ENCODE assay signal across 22 cellular contexts in genomic region chr1:25611843-25612242, GRCh38. TPM values are rescaled to one million over a fixed set of nuclear protein-coding genes. Genes with fewer than 3 reads are reported as not detected.
A peak's percentile ranks its signal among the peaks of the same experiment; 100 is the strongest.
DNase-seq lines count a peak whose midpoint lies in the region; ATAC-seq and TF ChIP-seq lines count a peak whose summit lies in the region.
"Had no signal": no experiment of that assay in that cellular context is flagged by ENCODE, and none has a peak within 500 bp of the region (broad histone marks: within the 10 kb centered on the region; RNA-seq: fewer than 3 reads in every experiment).

No MANE protein-coding gene starts in this region.

- H3K4me2 ChIP-seq in SK-N-SH (no peak overlapping the region), PC-3 (ENCODE audit: low read length) (no peak overlapping the region)
- H3K4me2 ChIP-seq: A549, BLaER1 had no signal

- H3K4me1 ChIP-seq in SK-N-SH (ENCODE audit: control insufficient read depth in 1 of 2, insufficient read depth in 2 of 2, low read depth in 1 of 2, low read length in 1 of 2) (peaks cover 0 to 21% of the 10 kb centered on the region in 2 experiments; a peak in 1 of 4 replicates), A673 (ENCODE audit: insufficient read depth, low read length, poor library complexity, severe bottlenecking) (peaks cover 4% of the 10 kb centered on the region), PC-3 (ENCODE audit: insufficient read depth, low read length) (peaks cover 20% of the 10 kb centered on the region)

- CTCF ChIA-PET in SK-N-SH (lab: Yijun Ruan, JAX) (interaction anchor here (0.7 to 8.1 kb wide), 9 partner anchors 14 to 200 kb away, joined by 3 to 76 read pairs (median 3); no protein-coding TSS in a partner anchor), A673 (lab: Charles Lee) (no interaction called here), PC-3 (lab: Charles Lee) (no interaction called here)

- POLR2A ChIA-PET in SK-N-SH (lab: Yijun Ruan, JAX), result interaction anchor here (1.6 kb wide), 1 partner anchor 198 kb away, joined by 4 read pairs; no protein-coding TSS in a partner anchor
- POLR2A ChIA-PET in A673 (lab: Charles Lee; ENCODE audit: low non-redundant PET), result no interaction called here
- POLR2A ChIA-PET in PC-3 (lab: Charles Lee; ENCODE audit: unreplicated experiment), result no interaction called here

- no peak overlapping the region for H3K4me3 Mint-ChIP-seq in T-helper 17 cell
- H3K4me3 Mint-ChIP-seq: CD4-positive, alpha-beta memory T cell; HFFc6 had no signal

- no TSS peak for BruUV-seq in A673 (replicated peaks; lab: Mats Ljungman, UMichigan)
- no TSS peak for BruUV-seq in PC-3 (replicated peaks; lab: Mats Ljungman, UMichigan)

- H3K4me1 Mint-ChIP-seq in T-helper 17 cell, result peaks cover 26% of the 10 kb centered on the region

- H3K9me3 ChIP-seq in SK-N-SH, result no peaks in the 10 kb centered on the region
- no peaks in the 10 kb centered on the region for H3K9me3 ChIP-seq in T-helper 17 cell (ENCODE audit: control insufficient read depth, low read length, poor library complexity, severe bottlenecking)
- no peaks in the 10 kb centered on the region for H3K9me3 ChIP-seq in A673 (ENCODE audit: low read depth, low read length, poor library complexity, severe bottlenecking)
- H3K9me3 ChIP-seq in PC-3 (ENCODE audit: low read length), result no peaks in the 10 kb centered on the region
- H3K9me3 ChIP-seq: A549, BLaER1 had no signal

- DNase-seq in SK-N-SH (peak; percentile 3), T-helper 17 cell (no peak), islet precursor cell (peak; percentile 14), A673 (ENCODE audit: low spot score) (no peak), PC-3 (no peak), NCI-H1417 treated with DMSO at 0.1 percent for 48 hours (lab: John Stamatoyannopoulos, UW) (no peak)
- DNase-seq: Calu3; CD4-positive, alpha-beta memory T cell; DMS53; DND-41; EL; GM23248; HCEC 1CT; HFFc6 had no signal

- TF ChIP-seq RAD21 in SK-N-SH (IDR thresholded peaks at IDR 0.05; ENCODE audit: low read length), result no peak

- H3K36me3 Mint-ChIP-seq in T-helper 17 cell (ENCODE audit: low read depth), result no peaks in the 10 kb centered on the region
- H3K36me3 Mint-ChIP-seq: CD14-positive monocyte; CD4-positive, alpha-beta memory T cell had no signal

- H3F3A ChIP-seq in SK-N-SH (replicated peaks; ENCODE audit: insufficient read depth) (peaks cover 5% of the 10 kb centered on the region), PC-3 (ENCODE audit: low read length, unreplicated experiment) (no peaks in the 10 kb centered on the region)

- intact Hi-C loops in A673 (cut with micrococcal nuclease; ENCODE audit: unreplicated experiment) (no loop called here), PC-3 (cut with micrococcal nuclease) (loop anchor here (1.0 kb wide), 1 partner anchor 184 kb away; no protein-coding TSS in a partner anchor)

- H3K27me3 Mint-ChIP-seq in T-helper 17 cell, result peaks cover 13% of the 10 kb centered on the region

- ATAC-seq in SK-N-SH treated with all-trans-retinoic acid at 6 μM for 48 hours, result no peak
- no peak for ATAC-seq in T-helper 17 cell
- ATAC-seq in PC-3, result no peak
- ATAC-seq: A549, GM12878 had no signal

- H3K9me2 ChIP-seq in SK-N-SH, result no peaks in the 10 kb centered on the region
- H3K9me2 ChIP-seq in PC-3 (replicated peaks; ENCODE audit: low read length), result no peaks in the 10 kb centered on the region

- TF ChIP-seq EP300 in SK-N-SH (IDR thresholded peaks at IDR 0.05; ENCODE audit: borderline replicate concordance in 1 of 2, low read depth in 1 of 2, low read length in 1 of 2), result no peak

- H3K27ac Mint-ChIP-seq in T-helper 17 cell, result peak overlapping the region; percentile 16
- H3K27ac Mint-ChIP-seq: CD14-positive monocyte, HFFc6 had no signal

- 88% methylated on average over 1 of the region's 1 CpG for WGBS in SK-N-SH (ENCODE audit: low lambda C conversion rate)

- H2AFZ ChIP-seq in SK-N-SH (ENCODE audit: low read depth) (no peak overlapping the region), PC-3 (ENCODE audit: low read length) (no peak overlapping the region)
- H2AFZ ChIP-seq: GM23248 had no signal

- H3K79me2 ChIP-seq in SK-N-SH (ENCODE audit: insufficient read depth), result no peaks in the 10 kb centered on the region
- no peaks in the 10 kb centered on the region for H3K79me2 ChIP-seq in PC-3 (ENCODE audit: low read length)

- no peak overlapping the region for H3K27ac ChIP-seq in SK-N-SH (ENCODE audit: low read depth in 2 of 2, low read length in 1 of 2)
- H3K27ac ChIP-seq in A673 (ENCODE audit: low read depth, low read length, poor library complexity, severe bottlenecking), result no peak overlapping the region
- H3K27ac ChIP-seq in PC-3 (ENCODE audit: low read length), result no peak overlapping the region
- H3K27ac ChIP-seq: 22Rv1, A549, BLaER1, GM23248, HL-60 had no signal

- H3K36me3 ChIP-seq in SK-N-SH (replicated peaks in 1 of 2; ENCODE audit: control insufficient read depth in 1 of 2, insufficient read depth in 2 of 2, low read length in 1 of 2) (no peaks in the 10 kb centered on the region), A673 (ENCODE audit: insufficient read depth, low read length, poor library complexity, severe bottlenecking) (no peaks in the 10 kb centered on the region), PC-3 (ENCODE audit: low read depth, low read length) (no peaks in the 10 kb centered on the region)
- H3K36me3 ChIP-seq: BLaER1 had no signal

- no peak overlapping the region for H3K4me3 ChIP-seq in SK-N-SH (ENCODE audit: low read depth in 2 of 2, low read length in 1 of 2)
- no peak overlapping the region for H3K4me3 ChIP-seq in A673 (ENCODE audit: low read depth, low read length, poor library complexity, severe bottlenecking)
- no peak overlapping the region for H3K4me3 ChIP-seq in PC-3 (ENCODE audit: low read length)
- H3K4me3 ChIP-seq: A549, BLaER1, GM12878, GM23248 had no signal

- TF ChIP-seq CTCF in SK-N-SH (IDR thresholded peaks at IDR 0.05) (no peak), A673 (conservative IDR thresholded peaks at IDR 0.05; ENCODE audit: low read depth, low read length) (no peak), PC-3 (conservative IDR thresholded peaks at IDR 0.05; ENCODE audit: low read depth, low read length) (no peak)

- H4K20me1 ChIP-seq in SK-N-SH (ENCODE audit: insufficient read depth) (no peaks in the 10 kb centered on the region), PC-3 (ENCODE audit: low read length) (no peaks in the 10 kb centered on the region)
- H4K20me1 ChIP-seq: BLaER1 had no signal

- no peak overlapping the region for H3K9ac ChIP-seq in SK-N-SH
- no peak overlapping the region for H3K9ac ChIP-seq in PC-3 (ENCODE audit: low read length)
- H3K9ac ChIP-seq: BLaER1, GM23248 had no signal

- H3K27me3 ChIP-seq in SK-N-SH (ENCODE audit: insufficient read depth) (peaks cover 29% of the 10 kb centered on the region), A673 (replicated peaks; ENCODE audit: insufficient read depth, low read depth, low read length, poor library complexity) (peaks cover 40% of the 10 kb centered on the region), PC-3 (ENCODE audit: low read length) (peaks cover 3% of the 10 kb centered on the region; the same call in 1 of the 2 replicates)

TF ChIP-seq in SK-N-SH, 30 proteins besides CTCF, POLR2A, EP300 and RAD21 (continues in another document):
- no peak for TF ChIP-seq EZH2phosphoT487 (IDR thresholded peaks at IDR 0.05; ENCODE audit: borderline replicate concordance, low read depth)

TF ChIP-seq in SK-N-SH treated with all-trans-retinoic acid at 6 μM for 48 hours, 23 proteins besides CTCF, POLR2A, EP300 and RAD21 (continues in another document):
- TF ChIP-seq BACH2 (CRISPR knock-in tag; IDR thresholded peaks at IDR 0.05; ENCODE audit: borderline replicate concordance) (no peak), SNAI2 (CRISPR knock-in tag; IDR thresholded peaks at IDR 0.05) (no peak), CREB5 (CRISPR knock-in tag; IDR thresholded peaks at IDR 0.05; ENCODE audit: low read depth) (no peak), POU6F1 (CRISPR knock-in tag; IDR thresholded peaks at IDR 0.05; ENCODE audit: borderline replicate concordance, low read depth) (no peak), ZNF8 (CRISPR knock-in tag; IDR thresholded peaks at IDR 0.05) (no peak), ARNTL (CRISPR knock-in tag; IDR thresholded peaks at IDR 0.05; ENCODE audit: borderline replicate concordance, low read depth) (no peak), RARB (CRISPR knock-in tag; IDR thresholded peaks at IDR 0.05) (no peak), GLIS3 (CRISPR knock-in tag; IDR thresholded peaks at IDR 0.05) (no peak), ZNF565 (CRISPR knock-in tag; conservative IDR thresholded peaks at IDR 0.05; ENCODE audit: low read depth) (no peak), ESRRG (CRISPR knock-in tag; IDR thresholded peaks at IDR 0.05) (no peak)

RNA-seq across cellular contexts. Expression of gene MAN1C1, which starts 4.7 kb away (rescaled TPM):
- polyA plus RNA-seq in SK-N-SH (2012; rRNA removed), result 0.20 and 0.26 TPM in 2 replicates
- 0.21 and 0.32 TPM in 2 replicates for polyA plus RNA-seq in SK-N-SH (2012; cell fraction: cytosol; rRNA removed)
- 0.25 and 0.27 TPM in 2 replicates for polyA plus RNA-seq in SK-N-SH (2012; cell fraction: nucleus; rRNA removed)
- 10 to 100 TPM; 16.9 to 27.3 TPM for total RNA-seq in T-helper 17 cell
- 0.21 and 0.22 TPM in 2 replicates for total RNA-seq in A673 (2021)
- 0.11 and 0.75 TPM in 2 replicates for total RNA-seq in PC-3 (2014; rRNA removed)
- total RNA-seq: HT1080 had no signal

Comparison
In these comparisons a context has a peak if more than half of its experiments do, and no peak if none do; other contexts are left out.
1. DNase-seq: peak in SK-N-SH (single experiment) and islet precursor cell (single experiment); none in T-helper 17 cell (0 of 3), A673 (single experiment), PC-3 (single experiment) and NCI-H1417 treated with DMSO at 0.1 percent for 48 hours (single experiment).
2. RNA of gene MAN1C1, which starts 4.7 kb away (total RNA-seq): 16.9 to 27.3 TPM in T-helper 17 cell; 0.21 to 0.22 TPM in A673 and 0.11 to 0.75 TPM in PC-3; every median in the first group is over 10 times any median in the second.